Comparison of ENCODE assay signal across 37 cellular contexts in genomic region chr1:55095095-55095494, GRCh38. TPM values are rescaled to one million over a fixed set of nuclear protein-coding genes. Genes with fewer than 3 reads are reported as not detected.
"Had no signal": no experiment of that assay in that cellular context is flagged by ENCODE, and none has a peak within 500 bp of the region (broad histone marks: within the 10 kb centered on the region; RNA-seq: fewer than 3 reads in every experiment).

No MANE protein-coding gene starts in this region.

- H3K9me3 Mint-ChIP-seq: activated B cell treated with CpG ODN at 0.5 μM for 24 hours; activated CD4-positive, alpha-beta memory T cell treated with anti-CD3 and anti-CD28 coated beads for 36 hours; activated naive CD4-positive, alpha-beta T cell treated with anti-CD3 and anti-CD28 coated beads, Interleukin-2, amount 50 U/mL, for 24 hours; activated naive CD8-positive, alpha-beta T cell treated with anti-CD3 and anti-CD28 coated beads, Interleukin-2, amount 10 ng/mL, durations not matched to agents 7 days and 5 days; activated T-helper 2 cell treated with anti-CD3 and anti-CD28 coated beads, Interferon-gamma antibody, Interleukin-2, Interleukin-4, amounts not matched to agents 10 μg/mL and 5 μg/mL and 100 μg/mL, durations not matched to agents 14 hours and 24 hours and 36 hours had no signal

- H3K27me3 ChIP-seq: adrenal gland, body of pancreas, breast epithelium, MG63, SJCRH30 had no signal

- H3K9me3 ChIP-seq: adrenal gland, body of pancreas, breast epithelium, MG63, SJCRH30 had no signal

- H3K4me3 ChIP-seq: adrenal gland, body of pancreas, breast epithelium, MG63, SJCRH30, SK-N-MC had no signal

- H3K27ac Mint-ChIP-seq: activated B cell treated with CpG ODN at 0.5 μM for 24 hours; activated CD4-positive, alpha-beta memory T cell treated with anti-CD3 and anti-CD28 coated beads for 36 hours; activated naive CD4-positive, alpha-beta T cell treated with anti-CD3 and anti-CD28 coated beads, Interleukin-2, amount 50 U/mL, for 24 hours; activated naive CD8-positive, alpha-beta T cell treated with anti-CD3 and anti-CD28 coated beads, Interleukin-2, amount 10 ng/mL, durations not matched to agents 7 days and 5 days; activated T-helper 2 cell treated with anti-CD3 and anti-CD28 coated beads, Interferon-gamma antibody, Interleukin-2, Interleukin-4, amounts not matched to agents 10 μg/mL and 5 μg/mL and 100 μg/mL, durations not matched to agents 14 hours and 24 hours and 36 hours had no signal

- DNase-seq: activated B cell treated with CpG ODN at 0.5 μM for 24 hours; activated CD4-positive, alpha-beta memory T cell treated with anti-CD3 and anti-CD28 coated beads for 36 hours; activated CD4-positive, alpha-beta T cell treated with anti-CD3 and anti-CD28 coated beads for 4 hours; activated CD4-positive, alpha-beta T cell treated with anti-CD3 and anti-CD28 coated beads, Interleukin-2, amount 50 U/mL, for 1 hour; activated CD4-positive, CD25-positive, alpha-beta regulatory T cell treated with anti-CD3 and anti-CD28 coated beads, Interleukin-2, amount 50 U/mL, for 72 hours; activated CD8-positive, alpha-beta memory T cell treated with anti-CD3 and anti-CD28 coated beads, Interleukin-2, amount 50 U/mL, for 4 hours; activated gamma-delta T cell; activated naive CD4-positive, alpha-beta T cell treated with Interleukin-2 at 50 U/mL for 16 hours; activated naive CD8-positive, alpha-beta T cell treated with anti-CD3 and anti-CD28 coated beads, Interleukin-2, amount 10 ng/mL, durations not matched to agents 7 days and 5 days; activated T-cell treated with anti-CD3 and anti-CD28 coated beads for 4 hours; activated T-cell treated with anti-CD3 and anti-CD28 coated beads, Interleukin-2, amount 50 U/mL, for 48 hours; adrenal gland; body of pancreas; Kasumi-1; KG1; MG63; NCI-H1048; NCI-H1105 treated with DMSO at 0.1 percent for 48 hours; NCI-H1436; NCI-H1694; NCI-H1930; NCI-H2081 treated with DMSO at 0.1 percent for 48 hours; NCI-H345; NCI-H524 treated with DMSO at 0.1 percent for 48 hours; SHP77; SJCRH30; T1000 had no signal

- H3K4me1 ChIP-seq: adrenal gland, body of pancreas, breast epithelium, SJCRH30 had no signal

- ATAC-seq: body of pancreas, Panc1 had no signal

- H3K27ac ChIP-seq: adrenal gland, body of pancreas, breast epithelium, SJCRH30, SK-N-MC had no signal

- H3K27me3 Mint-ChIP-seq: activated B cell treated with CpG ODN at 0.5 μM for 24 hours; activated CD4-positive, alpha-beta memory T cell treated with anti-CD3 and anti-CD28 coated beads for 36 hours; activated naive CD4-positive, alpha-beta T cell treated with anti-CD3 and anti-CD28 coated beads, Interleukin-2, amount 50 U/mL, for 24 hours; activated naive CD8-positive, alpha-beta T cell treated with anti-CD3 and anti-CD28 coated beads, Interleukin-2, amount 10 ng/mL, durations not matched to agents 7 days and 5 days had no signal

- FAIRE-seq: astrocyte had no signal

- H3K4me1 Mint-ChIP-seq: activated B cell treated with CpG ODN at 0.5 μM for 24 hours; activated naive CD4-positive, alpha-beta T cell treated with anti-CD3 and anti-CD28 coated beads, Interleukin-2, amount 50 U/mL, for 24 hours; activated naive CD8-positive, alpha-beta T cell treated with anti-CD3 and anti-CD28 coated beads, Interleukin-2, amount 10 ng/mL, durations not matched to agents 7 days and 5 days had no signal

- H3K4me3 Mint-ChIP-seq: activated B cell treated with CpG ODN at 0.5 μM for 24 hours; activated CD4-positive, alpha-beta memory T cell treated with anti-CD3 and anti-CD28 coated beads for 36 hours; activated naive CD4-positive, alpha-beta T cell treated with anti-CD3 and anti-CD28 coated beads, Interleukin-2, amount 50 U/mL, for 24 hours; activated naive CD8-positive, alpha-beta T cell treated with anti-CD3 and anti-CD28 coated beads, Interleukin-2, amount 10 ng/mL, durations not matched to agents 7 days and 5 days had no signal

RNA-seq across cellular contexts. Expression of gene PCSK9, which starts 55.7 kb away (rescaled TPM):
- total RNA-seq: activated B cell treated with CpG ODN at 0.5 μM for 24 hours; activated CD4-positive, alpha-beta memory T cell treated with anti-CD3 and anti-CD28 coated beads for 36 hours; activated naive CD8-positive, alpha-beta T cell treated with anti-CD3 and anti-CD28 coated beads, Interleukin-2, amount 10 ng/mL, durations not matched to agents 7 days and 5 days; cardiac septum; NCI-H460; RPMI7951; T-helper 1 cell treated with Interleukin-12 subunit alpha and Interleukin-12 subunit beta and Interleukin-4 antibody, amounts not matched to agents 30 ng/mL and 1 ng/mL, for 36 hours had no signal
